25 cellular contexts compared by ENCODE assay signal in genomic region chr2:46715541-46715940, GRCh38. TPM values are rescaled to one million over a fixed set of nuclear protein-coding genes. Genes with fewer than 3 reads are reported as not detected.
DNase-seq lines count a peak whose midpoint lies in the region; ATAC-seq, FAIRE-seq and TF ChIP-seq lines count a peak whose summit lies in the region.
"Had no signal": no experiment of that assay in that cellular context is flagged by ENCODE, and none has a peak within 500 bp of the region (broad histone marks: within the 10 kb centered on the region; RNA-seq: fewer than 3 reads in every experiment).

No MANE protein-coding gene starts in this region.

- TF ChIP-seq CTCF in SK-N-SH (IDR thresholded peaks at IDR 0.05), result no peak
- no peak for TF ChIP-seq CTCF in HEK293 (tag by site-specific recombination; IDR thresholded peaks at IDR 0.05)
- TF ChIP-seq CTCF in K562 (IDR thresholded peaks at IDR 0.05 in 2 of 3, conservative IDR thresholded peaks at IDR 0.05 in 1 of 3; ENCODE audit: insufficient read depth in 2 of 3, low read depth in 1 of 3, low read length in 3 of 3), result no peak

- POLR2A ChIA-PET in SK-N-SH (lab: Yijun Ruan, JAX), result no interaction called here
- POLR2A ChIA-PET in HEK293 (lab: Yijun Ruan, JAX), result no interaction called here
- POLR2A ChIA-PET in K562 (lab: Yijun Ruan, JAX), result no interaction called here

- H3K36me3 Mint-ChIP-seq in stimulated activated memory B cell treated with anti-CD40 and anti-IgM and Interleukin-4, amounts not matched to agents 10 μg/mL and 1 μg/mL and 100 μg/mL, for 72 hours, result peaks cover 56% of the 10 kb centered on the region

- H3K9me3 ChIP-seq in SK-N-SH, result peaks cover 18% of the 10 kb centered on the region; the same call in 1 of the 2 replicates
- no peaks in the 10 kb centered on the region for H3K9me3 ChIP-seq in HEK293 (ENCODE audit: control insufficient read depth, insufficient read depth, low read depth, low read length)
- H3K9me3 ChIP-seq in K562 (replicated peaks; ENCODE audit: control insufficient read depth, insufficient read depth, low read depth, low read length), result 0 out of 2 replicates have a peak, but pooled peaks cover 2% of the 10 kb centered on the region
- H3K9me3 ChIP-seq: BE2C had no signal

- H4K20me1 ChIP-seq in SK-N-SH (ENCODE audit: insufficient read depth) (peaks cover 100% of the 10 kb centered on the region), K562 (replicated peaks; ENCODE audit: control insufficient read depth, insufficient read depth, low read length) (no peaks in the 10 kb centered on the region; the same call in 1 of the 2 replicates)

- 97% methylated on average over 3 of the region's 3 CpGs for WGBS in SK-N-SH (ENCODE audit: low lambda C conversion rate)
- WGBS in K562 (ENCODE audit: insufficient coverage, low coverage, missing lambda C conversion rate), result 73% methylated on average over 3 of the region's 3 CpGs

- no peak overlapping the region for H3K4me3 Mint-ChIP-seq in stimulated activated memory B cell treated with anti-CD40 and anti-IgM and Interleukin-4, amounts not matched to agents 10 μg/mL and 1 μg/mL and 100 μg/mL, for 72 hours
- H3K4me3 Mint-ChIP-seq: CD14-positive monocyte; CD4-positive, alpha-beta T cell; CD8-positive, alpha-beta memory T cell had no signal

- no peak overlapping the region for H3K27ac Mint-ChIP-seq in stimulated activated memory B cell treated with anti-CD40 and anti-IgM and Interleukin-4, amounts not matched to agents 10 μg/mL and 1 μg/mL and 100 μg/mL, for 72 hours
- H3K27ac Mint-ChIP-seq: CD14-positive monocyte; CD4-positive, alpha-beta T cell had no signal

- H3K27ac ChIP-seq in SK-N-SH (ENCODE audit: low read depth in 2 of 2, low read length in 1 of 2) (no peak overlapping the region), ACC112 (ENCODE audit: low read depth, low read length) (peak overlapping the region; percentile 89), HEK293 (ENCODE audit: extremely low read depth, low read depth, low read length) (no peak overlapping the region), K562 (ENCODE audit: extremely low read depth, low read depth, low read length) (no peak overlapping the region)
- H3K27ac ChIP-seq: 22Rv1; BLaER1 treated with 17β-estradiol and CSF1 and Interleukin-3, amounts not matched to agents 10 nM and 100 nM had no signal

- TF ChIP-seq EP300 in SK-N-SH (IDR thresholded peaks at IDR 0.05; ENCODE audit: borderline replicate concordance in 1 of 2, low read depth in 1 of 2, low read length in 1 of 2), result no peak
- TF ChIP-seq EP300 in K562 (IDR thresholded peaks at IDR 0.05; ENCODE audit: low read length), result no peak

- peaks cover 91% of the 10 kb centered on the region for H3F3A ChIP-seq in SK-N-SH (replicated peaks; ENCODE audit: insufficient read depth)

- no TSS peak for BruUV-seq in K562 (replicated peaks; lab: Mats Ljungman, UMichigan)

- H3K27me3 Mint-ChIP-seq in stimulated activated memory B cell treated with anti-CD40 and anti-IgM and Interleukin-4, amounts not matched to agents 10 μg/mL and 1 μg/mL and 100 μg/mL, for 72 hours, result no peaks in the 10 kb centered on the region
- H3K27me3 Mint-ChIP-seq: CD4-positive, alpha-beta T cell; CD8-positive, alpha-beta memory T cell had no signal

- no peak overlapping the region for H2AFZ ChIP-seq in SK-N-SH (ENCODE audit: low read depth)
- no peak overlapping the region for H2AFZ ChIP-seq in ACC112 (ENCODE audit: low read length, unreplicated experiment)
- H2AFZ ChIP-seq in K562 (ENCODE audit: low read depth, low read length), result no peak overlapping the region

- H3K9me2 ChIP-seq in SK-N-SH, result no peaks in the 10 kb centered on the region

- no peak for TF ChIP-seq POLR2A in K562 (conservative IDR thresholded peaks at IDR 0.05)

- peaks cover 3 to 29% of the 10 kb centered on the region in 2 experiments; a peak in 3 of 4 replicates for H3K4me1 ChIP-seq in SK-N-SH (ENCODE audit: control insufficient read depth in 1 of 2, insufficient read depth in 2 of 2, low read depth in 1 of 2, low read length in 1 of 2)
- H3K4me1 ChIP-seq in ACC112 (ENCODE audit: control insufficient read depth, insufficient read depth, low read length, unreplicated experiment), result peaks cover 65% of the 10 kb centered on the region
- 0 out of 2 replicates have a peak, but pooled peaks cover 4% of the 10 kb centered on the region for H3K4me1 ChIP-seq in HEK293 (ENCODE audit: control insufficient read depth, insufficient read depth, low read length)
- no peaks in the 10 kb centered on the region for H3K4me1 ChIP-seq in K562 (replicated peaks in 1 of 2; ENCODE audit: control insufficient read depth in 2 of 2, insufficient read depth in 2 of 2, low read length in 2 of 2)

- DNase-seq in SK-N-SH (no peak), K562 (ENCODE audit: extremely low read depth in 1 of 4, low spot score in 3 of 4) (no peak), RCC 7860 (ENCODE audit: low spot score) (no peak)
- DNase-seq: ACHN; AML-193; BE2C; CD4-positive, alpha-beta T cell; CD8-positive, alpha-beta memory T cell; DMS53; DMS79 treated with DMSO at 0.1 percent for 48 hours; GF-D8; H7; HCEC 1CT had no signal

- no peak for ATAC-seq in SK-N-SH treated with all-trans-retinoic acid at 6 μM for 48 hours
- no peak for ATAC-seq in K562
- ATAC-seq in stimulated activated memory B cell treated with anti-CD40 and anti-IgM and Interleukin-4, amounts not matched to agents 10 μg/mL and 1 μg/mL and 100 μg/mL, for 72 hours, result no peak
- no peak for ATAC-seq in HG03432 (IDR thresholded peaks at IDR 0.05; ENCODE audit: unreplicated experiment)

- CTCF ChIA-PET in SK-N-SH (lab: Yijun Ruan, JAX) (interaction anchor here (1.2 kb wide), 1 partner anchor 13 kb away, joined by 3 read pairs; no protein-coding TSS in a partner anchor), HEK293 (lab: Yijun Ruan, JAX) (no interaction called here), K562 (lab: Yijun Ruan, JAX; ENCODE audit: low intra/inter-chr PET ratio) (interaction anchor here (0.6 kb wide), 1 partner anchor 87 kb away, joined by 4 read pairs; no protein-coding TSS in a partner anchor)

- intact Hi-C loops in K562 (cut with micrococcal nuclease), result no loop called here

- H3K4me2 ChIP-seq in SK-N-SH (no peak overlapping the region), K562 (ENCODE audit: insufficient read depth, low read length) (no peak overlapping the region)
- H3K4me2 ChIP-seq: BLaER1 treated with 17β-estradiol and CSF1 and Interleukin-3, amounts not matched to agents 10 nM and 100 nM had no signal

- H3K36me3 ChIP-seq in SK-N-SH (replicated peaks in 1 of 2; ENCODE audit: control insufficient read depth in 1 of 2, insufficient read depth in 2 of 2, low read length in 1 of 2) (peaks cover 9 to 85% of the 10 kb centered on the region in 2 experiments), ACC112 (ENCODE audit: insufficient read depth, low read length) (peaks cover 31% of the 10 kb centered on the region), HEK293 (ENCODE audit: control insufficient read depth in 2 of 2, insufficient read depth in 1 of 2, low read length in 2 of 2) (no peaks in the 10 kb centered on the region), K562 (ENCODE audit: control insufficient read depth, insufficient read depth, low read length) (no peaks in the 10 kb centered on the region)
- H3K36me3 ChIP-seq: BE2C had no signal

- H3K79me2 ChIP-seq in SK-N-SH (ENCODE audit: insufficient read depth), result peaks cover 100% of the 10 kb centered on the region
- peaks cover 98% of the 10 kb centered on the region for H3K79me2 ChIP-seq in ACC112 (ENCODE audit: control insufficient read depth, insufficient read depth, low read length, unreplicated experiment)
- peaks cover 83% of the 10 kb centered on the region for H3K79me2 ChIP-seq in K562 (ENCODE audit: control insufficient read depth, insufficient read depth, low read length)

- H3K9ac ChIP-seq in SK-N-SH (no peak overlapping the region), K562 (ENCODE audit: insufficient read depth in 1 of 2, low read depth in 2 of 2, low read length in 2 of 2) (no peak overlapping the region)
- H3K9ac ChIP-seq: BLaER1 treated with 17β-estradiol and CSF1 and Interleukin-3, amounts not matched to agents 10 nM and 100 nM had no signal

- FAIRE-seq in K562 (lab: Jason Lieb, UNC) (no peak), RCC 7860 (lab: Jason Lieb, UNC) (no peak)
- FAIRE-seq: A204.1, GM12891, GM18507, H1 had no signal

- TF ChIP-seq RAD21 in SK-N-SH (IDR thresholded peaks at IDR 0.05; ENCODE audit: low read length), result no peak
- no peak for TF ChIP-seq RAD21 in K562 (CRISPR knock-in tag; conservative IDR thresholded peaks at IDR 0.05 in 1 of 2, IDR thresholded peaks at IDR 0.05 in 1 of 2)

- H3K27me3 ChIP-seq in SK-N-SH (ENCODE audit: insufficient read depth) (no peaks in the 10 kb centered on the region), ACC112 (ENCODE audit: insufficient read depth, low read length) (no peaks in the 10 kb centered on the region), K562 (ENCODE audit: control insufficient read depth in 2 of 2, insufficient read depth in 2 of 2, low read length in 2 of 2) (no peaks in the 10 kb centered on the region)
- H3K27me3 ChIP-seq: BE2C; BLaER1 treated with 17β-estradiol and CSF1 and Interleukin-3, amounts not matched to agents 10 nM and 100 nM had no signal

- peaks cover 23% of the 10 kb centered on the region for H3K9me3 Mint-ChIP-seq in stimulated activated memory B cell treated with anti-CD40 and anti-IgM and Interleukin-4, amounts not matched to agents 10 μg/mL and 1 μg/mL and 100 μg/mL, for 72 hours

- H3K4me3 ChIP-seq in SK-N-SH (ENCODE audit: low read depth in 2 of 2, low read length in 1 of 2), result no peak overlapping the region
- H3K4me3 ChIP-seq in ACC112 (ENCODE audit: low read depth, low read length), result no peak overlapping the region
- no peak overlapping the region for H3K4me3 ChIP-seq in HEK293 (ENCODE audit: low read depth, low read length)
- H3K4me3 ChIP-seq in K562, result no peak overlapping the region
- H3K4me3 ChIP-seq: BLaER1 treated with 17β-estradiol and CSF1 and Interleukin-3, amounts not matched to agents 10 nM and 100 nM had no signal

- peaks cover 45% of the 10 kb centered on the region for H3K4me1 Mint-ChIP-seq in stimulated activated memory B cell treated with anti-CD40 and anti-IgM and Interleukin-4, amounts not matched to agents 10 μg/mL and 1 μg/mL and 100 μg/mL, for 72 hours

- H3K9me1 ChIP-seq in K562 (ENCODE audit: control insufficient read depth, insufficient read depth, low read length), result no peaks in the 10 kb centered on the region

- in situ Hi-C loops in K562 (cut with MboI), result no loop called here

RNA-seq across cellular contexts. Expression of gene SOCS5, which starts 16.4 kb away (rescaled TPM):
- 23.1 and 29.0 TPM in 2 replicates for polyA plus RNA-seq in SK-N-SH (2012; rRNA removed)
- 33.1 and 33.3 TPM in 2 replicates for polyA plus RNA-seq in SK-N-SH (2012; cell fraction: cytosol; rRNA removed)
- 17.6 and 28.6 TPM in 2 replicates for polyA plus RNA-seq in SK-N-SH (2012; cell fraction: nucleus; rRNA removed)
- 6.9 and 18.0 TPM in 2 replicates for total RNA-seq in K562 (2011; cell fraction: chromatin; rRNA removed; ENCODE audit: low replicate concordance)
- 3.7 and 4.7 TPM in 2 replicates for total RNA-seq in K562 (2011; cell fraction: nucleolus; rRNA removed)
- total RNA-seq in K562 (2011; cell fraction: nucleoplasm; rRNA removed), result 9.4 and 12.9 TPM in 2 replicates
- total RNA-seq in K562 (2014; rRNA removed), result 3.7 and 4.3 TPM in 2 replicates
- 6.1 and 6.7 TPM in 2 replicates for total RNA-seq in K562 (2014; rRNA removed; fragmentation: Illumina TruSeq; extraction: Trizol)
- total RNA-seq in K562 (2015; rRNA removed; fragmentation: Illumina TruSeq; extraction: Trizol), result 4.9 and 6.5 TPM in 2 replicates
- 5.2 and 6.3 TPM in 2 replicates for total RNA-seq in K562 (2021)
- 7.9 and 9.2 TPM in 2 replicates for polyA plus RNA-seq in K562 (2011; rRNA removed)
- 2.5 and 4.7 TPM in 2 replicates for polyA plus RNA-seq in K562 (2011; cell fraction: cytosol; rRNA removed)
- polyA plus RNA-seq in K562 (2011; cell fraction: nucleus; rRNA removed), result 5.5 and 6.0 TPM in 2 replicates
- polyA plus RNA-seq in K562 (2012), result 4.3 and 4.5 TPM in 2 replicates
- polyA plus RNA-seq in K562 (2014; fragmentation: Illumina TruSeq; extraction: Trizol), result 4.9 and 6.5 TPM in 2 replicates
- 1 to 10 TPM; 1.6 to 1.9 TPM for polyA plus RNA-seq in K562 (2014; fragmentation: Nextera tagmentation; extraction: Ambion mirVana)
- 5.2 and 6.0 TPM in 2 replicates for polyA plus RNA-seq in K562 (2014; rRNA removed)
- polyA minus RNA-seq in K562 (2011; rRNA and poly(A)+ RNA removed), result 14.7 and 16.9 TPM in 2 replicates
- polyA minus RNA-seq in K562 (2011; cell fraction: cytosol; rRNA and poly(A)+ RNA removed), result 4.6 and 6.0 TPM in 2 replicates
- 5.1 and 8.7 TPM in 2 replicates for polyA minus RNA-seq in K562 (2011; cell fraction: nucleus; rRNA and poly(A)+ RNA removed)
